ENCODE assay signal across 8 cellular contexts in genomic region chr6:27250955-27251671, GRCh38. TPM values are rescaled to one million over a fixed set of nuclear protein-coding genes. Genes with fewer than 3 reads are reported as not detected.
DNase-seq lines count a peak whose midpoint lies in the region; ATAC-seq and TF ChIP-seq lines count a peak whose summit lies in the region.

No MANE protein-coding gene starts in this region.

- DNase-seq in COR-L47 (lab: John Stamatoyannopoulos, UW), result peak; percentile 42
- peak; percentile 5 to 79 for DNase-seq in HL-60 (ENCODE audit: low read depth in 1 of 2, low spot score in 1 of 2)
- DNase-seq in Panc1 (ENCODE audit: low read depth, low spot score), result no peak
- peak; percentile 70 for DNase-seq in activated naive CD4-positive, alpha-beta T cell treated with Interleukin-2 at 50 U/mL for 16 hours
- DNase-seq in left ventricle myocardium inferior, result no peak
- DNase-seq in skeletal muscle cell (ENCODE audit: low read depth), result no peak
- no peak for DNase-seq in dedifferentiated amniotic fluid mesenchymal stem cell (ENCODE audit: extremely low spot score)

- CTCF ChIA-PET in Panc1 (lab: Charles Lee), result interaction anchor here (0.7 to 1.4 kb wide), 4 partner anchors 13 to 1035 kb away, joined by 3 to 4 read pairs (median 3); partner anchors contain the start of gene POM121L2

- intact Hi-C loops in Panc1 (cut with micrococcal nuclease; ENCODE audit: unreplicated experiment), result no loop called here
- intact Hi-C loops in left ventricle myocardium inferior (cut with micrococcal nuclease), result no loop called here

- in situ Hi-C loops in Panc1 (cut with HindIII; ENCODE audit: low pct_unique_long_range_greater_than_20kb, low sequenced_read_pairs), result no loop called here

- peak; percentile 66 for ATAC-seq in GM21360 (IDR thresholded peaks at IDR 0.05; ENCODE audit: unreplicated experiment)
- peak; percentile 97 for ATAC-seq in Panc1

- no peaks in the 10 kb centered on the region for H3K36me3 ChIP-seq in Panc1 (ENCODE audit: control insufficient read depth, insufficient read depth, low read length)
- no peaks in the 10 kb centered on the region for H3K36me3 ChIP-seq in left ventricle myocardium inferior

- no peaks in the 10 kb centered on the region; the same call in 1 of the 2 replicates for H3K4me1 ChIP-seq in Panc1 (ENCODE audit: control insufficient read depth, insufficient read depth, low read length)
- peaks cover 14% of the 10 kb centered on the region for H3K4me1 ChIP-seq in left ventricle myocardium inferior

- BruUV-seq in Panc1 (replicated peaks; lab: Mats Ljungman, UMichigan), result no TSS peak

- POLR2A ChIA-PET in Panc1 (lab: Charles Lee), result interaction anchor here (0.6 kb wide), 1 partner anchor 95 kb away, joined by 6 read pairs; no protein-coding TSS in a partner anchor

- peak overlapping the region; percentile 67 for H3K4me3 ChIP-seq in HL-60 (replicated peaks; ENCODE audit: insufficient read depth, low read length)
- H3K4me3 ChIP-seq in Panc1 (ENCODE audit: low read depth in 2 of 2, low read length in 2 of 2), result peak overlapping the region; percentile 62 to 90
- H3K4me3 ChIP-seq in left ventricle myocardium inferior, result peak overlapping the region; percentile 59
- H3K4me3 ChIP-seq in skeletal muscle cell (ENCODE audit: low read depth, low read length), result peak overlapping the region; percentile 55

- no peak overlapping the region for H3K27ac ChIP-seq in HL-60 (replicated peaks)
- peak overlapping the region; percentile 41; the same call in 1 of the 2 replicates for H3K27ac ChIP-seq in Panc1 (ENCODE audit: low read length)
- no peak overlapping the region for H3K27ac ChIP-seq in left ventricle myocardium inferior (replicated peaks)

- H3K27me3 ChIP-seq in HL-60 (ENCODE audit: insufficient read depth, poor library complexity, severe bottlenecking), result no peaks in the 10 kb centered on the region
- H3K27me3 ChIP-seq in Panc1 (ENCODE audit: control insufficient read depth, insufficient read depth, low read length), result peaks cover 8% of the 10 kb centered on the region; the same call in 1 of the 2 replicates
- peaks cover 100% of the 10 kb centered on the region for H3K27me3 ChIP-seq in left ventricle myocardium inferior (ENCODE audit: low read depth)

- H3K9me3 ChIP-seq in Panc1 (ENCODE audit: control insufficient read depth, insufficient read depth, low read depth, low read length) (no peaks in the 10 kb centered on the region), left ventricle myocardium inferior (replicated peaks) (no peaks in the 10 kb centered on the region)

- TF ChIP-seq CTCF in HL-60 (IDR thresholded peaks at IDR 0.05; ENCODE audit: insufficient read depth, low read length) (no peak), Panc1 (IDR thresholded peaks at IDR 0.05) (no peak), left ventricle myocardium inferior (IDR thresholded peaks at IDR 0.05; ENCODE audit: borderline replicate concordance) (no peak)

RNA-seq across cellular contexts. Expression of gene PRSS16, which starts 3.6 kb away (rescaled TPM):
- total RNA-seq in Panc1 (2021; ENCODE audit: unreplicated experiment) (4.7 TPM), left ventricle myocardium inferior (0.49 TPM)
- polyA plus RNA-seq in Panc1 (2012; ENCODE audit: insufficient read length), result 4.7 TPM

Comparison
In these comparisons a context has a peak if more than half of its experiments do, and no peak if none do; other contexts are left out.
1. DNase-seq: peak in COR-L47 (single experiment), HL-60 (2 of 2) and activated naive CD4-positive, alpha-beta T cell treated with Interleukin-2 at 50 U/mL for 16 hours (single experiment); none in Panc1 (single experiment), left ventricle myocardium inferior (single experiment), skeletal muscle cell (single experiment) and dedifferentiated amniotic fluid mesenchymal stem cell (single experiment).
2. Peak in every context shown above with its lines, with median percentiles within 50 percentile points of each other: H3K4me3 ChIP-seq.